16 cellular contexts compared by ENCODE assay signal in genomic region chr21:29295066-29295650, GRCh38. TPM values are rescaled to one million over a fixed set of nuclear protein-coding genes. Genes with fewer than 3 reads are reported as not detected.
DNase-seq lines count a peak whose midpoint lies in the region; ATAC-seq lines count a peak whose summit lies in the region.
"Had no signal": no experiment of that assay in that cellular context is flagged by ENCODE, and none has a peak within 500 bp of the region (broad histone marks: within the 10 kb centered on the region; RNA-seq: fewer than 3 reads in every experiment).

No MANE protein-coding gene starts in this region.

- no peak overlapping the region for H3K4me3 Mint-ChIP-seq in activated CD4-positive, alpha-beta memory T cell treated with anti-CD3 and anti-CD28 coated beads for 36 hours
- H3K4me3 Mint-ChIP-seq in activated CD4-positive, alpha-beta memory T cell treated with anti-CD3 and anti-CD28 coated beads, Interleukin-2, amount 10 ng/mL, durations not matched to agents 7 days and 5 days, result no peak overlapping the region
- no peak overlapping the region for H3K4me3 Mint-ChIP-seq in activated naive CD8-positive, alpha-beta T cell treated with anti-CD3 and anti-CD28 coated beads, Interleukin-2, amount 50 U/mL, for 24 hours

- CTCF ChIA-PET in activated CD4-positive, alpha-beta memory T cell treated with anti-CD3 and anti-CD28 coated beads for 36 hours (lab: Charles Lee), result no interaction called here
- CTCF ChIA-PET in activated CD4-positive, alpha-beta memory T cell treated with anti-CD3 and anti-CD28 coated beads, Interleukin-2, amount 10 ng/mL, durations not matched to agents 7 days and 5 days (lab: Charles Lee), result no interaction called here

- no peak overlapping the region for H3K27ac Mint-ChIP-seq in activated CD4-positive, alpha-beta memory T cell treated with anti-CD3 and anti-CD28 coated beads for 36 hours
- H3K27ac Mint-ChIP-seq in activated CD4-positive, alpha-beta memory T cell treated with anti-CD3 and anti-CD28 coated beads, Interleukin-2, amount 10 ng/mL, durations not matched to agents 7 days and 5 days, result no peak overlapping the region
- H3K27ac Mint-ChIP-seq in activated naive CD8-positive, alpha-beta T cell treated with anti-CD3 and anti-CD28 coated beads, Interleukin-2, amount 50 U/mL, for 24 hours, result peak overlapping the region; percentile 25
- H3K27ac Mint-ChIP-seq: brain had no signal

- H3K9me3 Mint-ChIP-seq in activated CD4-positive, alpha-beta memory T cell treated with anti-CD3 and anti-CD28 coated beads for 36 hours, result no peaks in the 10 kb centered on the region
- H3K9me3 Mint-ChIP-seq in activated CD4-positive, alpha-beta memory T cell treated with anti-CD3 and anti-CD28 coated beads, Interleukin-2, amount 10 ng/mL, durations not matched to agents 7 days and 5 days, result no peaks in the 10 kb centered on the region
- H3K9me3 Mint-ChIP-seq in activated naive CD8-positive, alpha-beta T cell treated with anti-CD3 and anti-CD28 coated beads, Interleukin-2, amount 50 U/mL, for 24 hours, result peaks cover 9% of the 10 kb centered on the region

- DNase-seq in activated CD4-positive, alpha-beta memory T cell treated with anti-CD3 and anti-CD28 coated beads for 36 hours, result peak; percentile 37
- no peak for DNase-seq in activated CD4-positive, alpha-beta memory T cell treated with anti-CD3 and anti-CD28 coated beads, Interleukin-2, amount 10 ng/mL, durations not matched to agents 7 days and 5 days
- peak; percentile 36 for DNase-seq in T-helper 22 cell (ENCODE audit: low read depth)
- peak; percentile 27 for DNase-seq in activated naive CD8-positive, alpha-beta T cell treated with anti-CD3 and anti-CD28 coated beads, Interleukin-2, amount 50 U/mL, for 24 hours
- peak; percentile 18 to 76 (median 63) for DNase-seq in stimulated activated naive CD4-positive, alpha-beta T cell (lab: John Stamatoyannopoulos, UW)
- DNase-seq: activated gamma-delta T cell, Karpas-422, NCI-H1436, NCI-H226, posterior cingulate gyrus, testis had no signal

- peaks cover 33% of the 10 kb centered on the region for H3K4me1 Mint-ChIP-seq in activated CD4-positive, alpha-beta memory T cell treated with anti-CD3 and anti-CD28 coated beads for 36 hours (ENCODE audit: low read depth)
- H3K4me1 Mint-ChIP-seq in activated CD4-positive, alpha-beta memory T cell treated with anti-CD3 and anti-CD28 coated beads, Interleukin-2, amount 10 ng/mL, durations not matched to agents 7 days and 5 days, result peaks cover 20% of the 10 kb centered on the region
- H3K4me1 Mint-ChIP-seq in activated naive CD8-positive, alpha-beta T cell treated with anti-CD3 and anti-CD28 coated beads, Interleukin-2, amount 50 U/mL, for 24 hours, result peaks cover 47% of the 10 kb centered on the region

- intact Hi-C loops in activated CD4-positive, alpha-beta memory T cell treated with anti-CD3 and anti-CD28 coated beads for 36 hours (cut with micrococcal nuclease), result loop anchor here (5.0 to 10.0 kb wide), 3 partner anchors 113 to 142 kb away; no protein-coding TSS in a partner anchor

- ATAC-seq in activated naive CD8-positive, alpha-beta T cell treated with anti-CD3 and anti-CD28 coated beads, Interleukin-2, amount 50 U/mL, for 24 hours, result no peak
- ATAC-seq in GM19452 (IDR thresholded peaks at IDR 0.05; ENCODE audit: unreplicated experiment) (no peak), GM18861 (IDR thresholded peaks at IDR 0.05; ENCODE audit: unreplicated experiment) (no peak), HG03565 (IDR thresholded peaks at IDR 0.05; ENCODE audit: unreplicated experiment) (no peak)
- ATAC-seq: left lobe of liver had no signal

- POLR2A ChIA-PET in activated CD4-positive, alpha-beta memory T cell treated with anti-CD3 and anti-CD28 coated beads for 36 hours (lab: Charles Lee), result interaction anchor here (1.3 kb wide), 1 partner anchor 61 kb away, joined by 3 read pairs; no protein-coding TSS in a partner anchor
- POLR2A ChIA-PET in activated CD4-positive, alpha-beta memory T cell treated with anti-CD3 and anti-CD28 coated beads, Interleukin-2, amount 10 ng/mL, durations not matched to agents 7 days and 5 days (lab: Charles Lee), result no interaction called here

- H3K27me3 Mint-ChIP-seq in activated CD4-positive, alpha-beta memory T cell treated with anti-CD3 and anti-CD28 coated beads for 36 hours, result no peaks in the 10 kb centered on the region
- H3K27me3 Mint-ChIP-seq in activated CD4-positive, alpha-beta memory T cell treated with anti-CD3 and anti-CD28 coated beads, Interleukin-2, amount 10 ng/mL, durations not matched to agents 7 days and 5 days, result peaks cover 16% of the 10 kb centered on the region
- peaks cover 2% of the 10 kb centered on the region for H3K27me3 Mint-ChIP-seq in activated naive CD8-positive, alpha-beta T cell treated with anti-CD3 and anti-CD28 coated beads, Interleukin-2, amount 50 U/mL, for 24 hours

- peaks cover 6% of the 10 kb centered on the region for H3K36me3 Mint-ChIP-seq in activated CD4-positive, alpha-beta memory T cell treated with anti-CD3 and anti-CD28 coated beads for 36 hours
- H3K36me3 Mint-ChIP-seq in activated CD4-positive, alpha-beta memory T cell treated with anti-CD3 and anti-CD28 coated beads, Interleukin-2, amount 10 ng/mL, durations not matched to agents 7 days and 5 days (ENCODE audit: low read depth), result peaks cover under 1% of the 10 kb centered on the region
- peaks cover 8% of the 10 kb centered on the region for H3K36me3 Mint-ChIP-seq in activated naive CD8-positive, alpha-beta T cell treated with anti-CD3 and anti-CD28 coated beads, Interleukin-2, amount 50 U/mL, for 24 hours (ENCODE audit: low read depth)
- H3K36me3 Mint-ChIP-seq: brain had no signal

RNA-seq across cellular contexts. Expression of gene BACH1, which starts 3.6 kb away (rescaled TPM):
- total RNA-seq in activated CD4-positive, alpha-beta memory T cell treated with anti-CD3 and anti-CD28 coated beads for 36 hours, result 10 to 100 TPM; 22.9 to 23.0 TPM
- total RNA-seq in activated CD4-positive, alpha-beta memory T cell treated with anti-CD3 and anti-CD28 coated beads, Interleukin-2, amount 10 ng/mL, durations not matched to agents 7 days and 5 days, result 10 to 100 TPM; 21.6 to 26.2 TPM
